26 cellular contexts compared by ENCODE assay signal in genomic region chr21:22795644-22796043, GRCh38.
"Had no signal": no experiment of that assay in that cellular context is flagged by ENCODE, and none has a peak within 500 bp of the region (broad histone marks: within the 10 kb centered on the region; RNA-seq: fewer than 3 reads in every experiment).

No MANE protein-coding gene starts in this region.

- H3K4me3 ChIP-seq: breast epithelium, left lung, lung, neural progenitor cell, thyroid gland had no signal

- H3K9ac ChIP-seq: neural progenitor cell had no signal

- H3K27ac Mint-ChIP-seq: activated naive CD8-positive, alpha-beta T cell; mesothelial cell of epicardium; naive thymus-derived CD8-positive, alpha-beta T cell; neural progenitor cell; progenitor cell of endocrine pancreas; T-helper 2 cell treated with Interferon-gamma antibody and Interleukin-4, amounts not matched to agents 5 μg/mL and 100 μg/mL, for 36 hours had no signal

- H2AFZ ChIP-seq: neural progenitor cell had no signal

- FAIRE-seq: colon, endothelial cell of umbilical vein, kidney, TTC549 had no signal

- H3K4me1 ChIP-seq: breast epithelium, left lung, neural progenitor cell, thyroid gland had no signal

- DNase-seq: activated CD4-positive, alpha-beta T cell treated with anti-CD3 and anti-CD28 coated beads for 1 hour; activated gamma-delta T cell treated with Interleukin-2 at 50 U/mL for 16 hours; activated T-cell treated with anti-CD3 and anti-CD28 coated beads, Interleukin-2, amount 50 U/mL, for 1 hour; effector memory CD4-positive, alpha-beta T cell; foreskin melanocyte; kidney; left lung; naive thymus-derived CD8-positive, alpha-beta T cell; retina; stimulated activated CD4-positive, alpha-beta T cell treated with anti-CD3 and anti-CD28 coated beads, Interleukin-2, amount 100 ng/mL, for 48 hours; stimulated activated CD8-positive, alpha-beta memory T cell treated with anti-CD3 and anti-CD28 coated beads, Interleukin-4, amount 100 ng/mL, for 48 hours; stimulated activated naive CD4-positive, alpha-beta T cell treated with Interleukin-2 at 50 U/mL for 16 hours; substantia nigra; thyroid gland had no signal

- H3K27me3 ChIP-seq: breast epithelium, left lung, neural progenitor cell, thyroid gland had no signal

- H3K4me1 Mint-ChIP-seq: central memory CD8-positive, alpha-beta T cell; mesothelial cell of epicardium; naive thymus-derived CD8-positive, alpha-beta T cell; neural progenitor cell had no signal

- H3K27ac ChIP-seq: breast epithelium, left lung, neural progenitor cell, thyroid gland had no signal

- H3K4me2 ChIP-seq: neural progenitor cell had no signal

- H3K27me3 Mint-ChIP-seq: activated naive CD8-positive, alpha-beta T cell; central memory CD8-positive, alpha-beta T cell; naive thymus-derived CD8-positive, alpha-beta T cell; progenitor cell of endocrine pancreas had no signal

- ATAC-seq: esophagus mucosa; left lung; naive thymus-derived CD8-positive, alpha-beta T cell had no signal

- H3K36me3 Mint-ChIP-seq: activated naive CD8-positive, alpha-beta T cell; mesothelial cell of epicardium; naive thymus-derived CD8-positive, alpha-beta T cell; neural progenitor cell had no signal

- H3K9me3 ChIP-seq: breast epithelium, left lung, thyroid gland had no signal

- H3K36me3 ChIP-seq: breast epithelium, left lung, neural progenitor cell, thyroid gland had no signal

- H3K4me3 Mint-ChIP-seq: activated naive CD8-positive, alpha-beta T cell; central memory CD8-positive, alpha-beta T cell; mesothelial cell of epicardium; naive thymus-derived CD8-positive, alpha-beta T cell; neural progenitor cell; T-helper 2 cell treated with Interferon-gamma antibody and Interleukin-4, amounts not matched to agents 5 μg/mL and 100 μg/mL, for 36 hours had no signal

- H3K9me3 Mint-ChIP-seq: T-helper 2 cell treated with Interferon-gamma antibody and Interleukin-4, amounts not matched to agents 5 μg/mL and 100 μg/mL, for 36 hours had no signal
